Comparison of ENCODE assay signal across 18 cellular contexts in the genomic region with DNA sequence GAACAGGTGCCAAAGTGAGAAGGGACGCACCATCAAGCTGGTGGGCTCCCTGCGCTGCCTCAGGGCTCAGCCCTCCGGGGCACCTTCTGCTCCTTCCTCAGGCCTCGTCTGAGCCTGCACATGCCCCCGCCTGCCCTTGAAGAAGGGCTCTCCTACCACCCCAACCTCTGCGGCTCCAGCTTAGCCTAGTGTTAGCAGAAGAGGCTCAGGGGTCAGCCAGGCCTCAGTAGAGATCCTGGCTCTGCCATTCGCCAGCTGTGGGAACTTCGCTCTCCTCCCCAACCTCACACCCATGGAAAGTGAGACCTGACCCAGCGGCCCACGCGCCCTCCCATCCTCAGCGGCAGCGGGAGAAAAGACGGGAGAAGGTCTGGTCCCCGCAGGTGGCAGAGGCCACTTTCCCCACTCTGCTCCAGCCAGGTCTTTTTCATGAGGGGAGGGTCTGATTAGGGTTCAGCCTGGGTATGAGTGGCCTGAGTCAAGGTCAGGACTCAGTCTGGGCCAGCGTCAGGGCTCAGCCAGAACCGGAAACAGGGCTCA. TPM values are rescaled to one million over a fixed set of nuclear protein-coding genes. Genes with fewer than 3 reads are reported as not detected.
"Had no signal": no experiment of that assay in that cellular context is flagged by ENCODE, and none has a peak within 500 bp of the region (broad histone marks: within the 10 kb centered on the region; RNA-seq: fewer than 3 reads in every experiment).

No MANE protein-coding gene starts in this region.

- H3K27ac Mint-ChIP-seq: activated CD8-positive, alpha-beta T cell treated with anti-CD3 and anti-CD28 coated beads for 36 hours; activated naive CD8-positive, alpha-beta T cell treated with anti-CD3 and anti-CD28 coated beads, Interleukin-2, amount 10 ng/mL, durations not matched to agents 7 days and 5 days; activated T-cell treated with anti-CD3 and anti-CD28 coated beads, Interleukin-2, amount 50 U/mL, for 72 hours; memory B cell; nephron; T-helper 1 cell treated with Interleukin-12 subunit alpha and Interleukin-12 subunit beta and Interleukin-4 antibody, amounts not matched to agents 30 μg/mL and 1 μg/mL, for 36 hours had no signal

- H3K4me1 Mint-ChIP-seq: activated naive CD8-positive, alpha-beta T cell treated with anti-CD3 and anti-CD28 coated beads, Interleukin-2, amount 10 ng/mL, durations not matched to agents 7 days and 5 days; memory B cell had no signal

- H3K4me1 ChIP-seq: ascending aorta, breast epithelium, sigmoid colon, uterus had no signal

- H3K36me3 ChIP-seq: ascending aorta, breast epithelium, sigmoid colon, tibial artery, uterus had no signal

- DNase-seq: activated CD4-positive, alpha-beta T cell treated with anti-CD3 and anti-CD28 coated beads for 4 hours; activated CD8-positive, alpha-beta T cell treated with anti-CD3 and anti-CD28 coated beads for 36 hours; activated gamma-delta T cell treated with Interleukin-2 at 50 U/mL for 16 hours; activated naive CD8-positive, alpha-beta T cell treated with anti-CD3 and anti-CD28 coated beads, Interleukin-2, amount 10 ng/mL, durations not matched to agents 7 days and 5 days; activated T-cell treated with anti-CD3 and anti-CD28 coated beads, Interleukin-2, amount 50 U/mL, for 72 hours; sigmoid colon; stimulated activated CD4-positive, alpha-beta T cell treated with anti-CD3 and anti-CD28 coated beads, Interleukin-12 subunit alpha, Interleukin-12 subunit beta, amount 100 ng/mL, for 4 hours; stimulated activated CD4-positive, alpha-beta T cell treated with anti-CD3 and anti-CD28 coated beads, Interleukin-2, amount 100 ng/mL, for 24 hours; uterus had no signal

- H3K4me3 Mint-ChIP-seq: activated CD8-positive, alpha-beta T cell treated with anti-CD3 and anti-CD28 coated beads for 36 hours; activated naive CD8-positive, alpha-beta T cell treated with anti-CD3 and anti-CD28 coated beads, Interleukin-2, amount 10 ng/mL, durations not matched to agents 7 days and 5 days; activated T-cell treated with anti-CD3 and anti-CD28 coated beads, Interleukin-2, amount 50 U/mL, for 72 hours; memory B cell; nephron; T-helper 1 cell treated with Interleukin-12 subunit alpha and Interleukin-12 subunit beta and Interleukin-4 antibody, amounts not matched to agents 30 μg/mL and 1 μg/mL, for 36 hours had no signal

- H3K4me3 ChIP-seq: ascending aorta, breast epithelium, sigmoid colon, tibial artery, uterus had no signal

- H3K27ac ChIP-seq: ascending aorta, breast epithelium, epithelial cell of prostate, sigmoid colon, tibial artery, uterus had no signal

- H3K9me3 Mint-ChIP-seq: activated CD8-positive, alpha-beta T cell treated with anti-CD3 and anti-CD28 coated beads for 36 hours; activated naive CD8-positive, alpha-beta T cell treated with anti-CD3 and anti-CD28 coated beads, Interleukin-2, amount 10 ng/mL, durations not matched to agents 7 days and 5 days; activated T-cell treated with anti-CD3 and anti-CD28 coated beads, Interleukin-2, amount 50 U/mL, for 72 hours; T-helper 1 cell treated with Interleukin-12 subunit alpha and Interleukin-12 subunit beta and Interleukin-4 antibody, amounts not matched to agents 30 μg/mL and 1 μg/mL, for 36 hours had no signal

- H3K36me3 Mint-ChIP-seq: activated naive CD8-positive, alpha-beta T cell treated with anti-CD3 and anti-CD28 coated beads, Interleukin-2, amount 10 ng/mL, durations not matched to agents 7 days and 5 days; memory B cell had no signal

- H3K9me3 ChIP-seq: ascending aorta, breast epithelium, sigmoid colon, tibial artery, uterus had no signal

- H3K27me3 ChIP-seq: ascending aorta, breast epithelium, sigmoid colon, uterus had no signal

RNA-seq across cellular contexts. Expression of a gene that starts 8.2 kb away (rescaled TPM):
- total RNA-seq: activated CD8-positive, alpha-beta T cell treated with anti-CD3 and anti-CD28 coated beads for 36 hours; activated naive CD8-positive, alpha-beta T cell treated with anti-CD3 and anti-CD28 coated beads, Interleukin-2, amount 10 ng/mL, durations not matched to agents 7 days and 5 days; dermis microvascular lymphatic vessel endothelial cell; pulmonary artery endothelial cell had no signal
